In genomic region chr16:8885674-8886592, GRCh38 we compare ENCODE assay signal across 1 cellular context.
TF ChIP-seq lines count a peak whose summit lies in the region.

No MANE protein-coding gene starts in this region.

TF ChIP-seq in HepG2, 621 proteins besides CTCF, POLR2A, EP300 and RAD21 (continued from another document and continues in another):
- TF ChIP-seq ZNF329 (CRISPR knock-in tag; IDR thresholded peaks at IDR 0.05; ENCODE audit: low read depth) (0 out of 2 replicates have a peak, but pooled peaks have one; percentile 51), ZBTB10 (CRISPR knock-in tag; IDR thresholded peaks at IDR 0.05; ENCODE audit: borderline replicate concordance) (no peak), ZNF740 (CRISPR knock-in tag; IDR thresholded peaks at IDR 0.05) (no peak), SKIL (CRISPR knock-in tag; IDR thresholded peaks at IDR 0.05; ENCODE audit: borderline replicate concordance) (no peak), BRCA1 (CRISPR knock-in tag; IDR thresholded peaks at IDR 0.05) (no peak; the same call in 1 of the 2 replicates), ZBTB21 (CRISPR knock-in tag; IDR thresholded peaks at IDR 0.05) (no peak), RXRA (CRISPR knock-in tag; IDR thresholded peaks at IDR 0.05) (0 out of 2 replicates have a peak, but pooled peaks have one; percentile 19), MTF2 (CRISPR knock-in tag; IDR thresholded peaks at IDR 0.05; ENCODE audit: borderline replicate concordance) (0 out of 2 replicates have a peak, but pooled peaks have one; percentile 19), HMGXB3 (CRISPR knock-in tag; IDR thresholded peaks at IDR 0.05; ENCODE audit: borderline replicate concordance) (no peak), MBD4 (IDR thresholded peaks at IDR 0.05; ENCODE audit: borderline replicate concordance, low read length) (no peak), ZSCAN21 (CRISPR knock-in tag; IDR thresholded peaks at IDR 0.05; ENCODE audit: borderline replicate concordance) (peak; percentile 55; the same call in 1 of the 2 replicates), HNRNPUL1 (IDR thresholded peaks at IDR 0.05; ENCODE audit: low read depth, low read length) (no peak), YEATS2 (CRISPR knock-in tag; IDR thresholded peaks at IDR 0.05; ENCODE audit: borderline replicate concordance) (no peak), ZNF841 (CRISPR knock-in tag; IDR thresholded peaks at IDR 0.05; ENCODE audit: borderline replicate concordance) (no peak), ZNF652 (CRISPR knock-in tag; IDR thresholded peaks at IDR 0.05; ENCODE audit: borderline replicate concordance, low read depth) (peak; percentile 89; the same call in 1 of the 2 replicates), ZNF780A (CRISPR knock-in tag; IDR thresholded peaks at IDR 0.05) (no peak), MBNL3 (CRISPR knock-in tag; conservative IDR thresholded peaks at IDR 0.05) (no peak), HMGA1 (CRISPR knock-in tag; conservative IDR thresholded peaks at IDR 0.05) (no peak), NFYB (CRISPR knock-in tag; IDR thresholded peaks at IDR 0.05) (peak; percentile 36), GFI1 (CRISPR knock-in tag; IDR thresholded peaks at IDR 0.05; ENCODE audit: borderline replicate concordance) (no peak), ZNF382 (CRISPR knock-in tag; IDR thresholded peaks at IDR 0.05; ENCODE audit: borderline replicate concordance) (no peak), ZZZ3 (CRISPR knock-in tag; IDR thresholded peaks at IDR 0.05; ENCODE audit: borderline replicate concordance) (no peak), ZNF792 (CRISPR knock-in tag; IDR thresholded peaks at IDR 0.05) (0 out of 2 replicates have a peak, but pooled peaks have one; percentile 25), MEIS2 (CRISPR knock-in tag; IDR thresholded peaks at IDR 0.05) (no peak), TAF15 (IDR thresholded peaks at IDR 0.05; ENCODE audit: low read depth, low read length, poor library complexity, severe bottlenecking) (no peak), GATAD1 (CRISPR knock-in tag; IDR thresholded peaks at IDR 0.05) (no peak), ZNF589 (CRISPR knock-in tag; conservative IDR thresholded peaks at IDR 0.05) (0 out of 2 replicates have a peak, but pooled peaks have one; percentile 70), ZNF205 (CRISPR knock-in tag; IDR thresholded peaks at IDR 0.05) (peak; percentile 41; the same call in 1 of the 2 replicates), ZMYM2 (CRISPR knock-in tag; IDR thresholded peaks at IDR 0.05) (no peak)
- TF ChIP-seq, protein P1, sequence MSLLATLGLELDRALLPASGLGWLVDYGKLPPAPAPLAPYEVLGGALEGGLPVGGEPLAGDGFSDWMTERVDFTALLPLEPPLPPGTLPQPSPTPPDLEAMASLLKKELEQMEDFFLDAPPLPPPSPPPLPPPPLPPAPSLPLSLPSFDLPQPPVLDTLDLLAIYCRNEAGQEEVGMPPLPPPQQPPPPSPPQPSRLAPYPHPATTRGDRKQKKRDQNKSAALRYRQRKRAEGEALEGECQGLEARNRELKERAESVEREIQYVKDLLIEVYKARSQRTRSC (CRISPR knock-in tag; IDR thresholded peaks at IDR 0.05; ENCODE audit: low read depth) = no peak
- TF ChIP-seq, protein P2, sequence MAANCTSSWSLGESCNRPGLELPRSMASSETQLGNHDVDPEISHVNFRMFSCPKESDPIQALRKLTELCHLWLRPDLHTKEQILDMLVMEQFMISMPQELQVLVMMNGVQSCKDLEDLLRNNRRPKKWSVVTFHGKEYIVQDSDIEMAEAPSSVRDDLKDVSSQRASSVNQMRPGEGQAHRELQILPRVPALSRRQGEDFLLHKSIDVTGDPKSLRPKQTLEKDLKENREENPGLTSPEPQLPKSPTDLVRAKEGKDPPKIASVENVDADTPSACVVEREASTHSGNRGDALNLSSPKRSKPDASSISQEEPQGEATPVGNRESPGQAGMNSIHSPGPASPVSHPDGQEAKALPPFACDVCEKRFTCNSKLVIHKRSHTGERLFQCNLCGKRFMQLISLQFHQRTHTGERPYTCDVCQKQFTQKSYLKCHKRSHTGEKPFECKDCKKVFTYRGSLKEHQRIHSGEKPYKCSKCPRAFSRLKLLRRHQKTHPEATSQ (CRISPR knock-in tag; IDR thresholded peaks at IDR 0.05; ENCODE audit: borderline replicate concordance) = no peak
- TF ChIP-seq, protein P3, sequence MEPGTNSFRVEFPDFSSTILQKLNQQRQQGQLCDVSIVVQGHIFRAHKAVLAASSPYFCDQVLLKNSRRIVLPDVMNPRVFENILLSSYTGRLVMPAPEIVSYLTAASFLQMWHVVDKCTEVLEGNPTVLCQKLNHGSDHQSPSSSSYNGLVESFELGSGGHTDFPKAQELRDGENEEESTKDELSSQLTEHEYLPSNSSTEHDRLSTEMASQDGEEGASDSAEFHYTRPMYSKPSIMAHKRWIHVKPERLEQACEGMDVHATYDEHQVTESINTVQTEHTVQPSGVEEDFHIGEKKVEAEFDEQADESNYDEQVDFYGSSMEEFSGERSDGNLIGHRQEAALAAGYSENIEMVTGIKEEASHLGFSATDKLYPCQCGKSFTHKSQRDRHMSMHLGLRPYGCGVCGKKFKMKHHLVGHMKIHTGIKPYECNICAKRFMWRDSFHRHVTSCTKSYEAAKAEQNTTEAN (CRISPR knock-in tag; conservative IDR thresholded peaks at IDR 0.05) = no peak
- TF ChIP-seq, protein P4, sequence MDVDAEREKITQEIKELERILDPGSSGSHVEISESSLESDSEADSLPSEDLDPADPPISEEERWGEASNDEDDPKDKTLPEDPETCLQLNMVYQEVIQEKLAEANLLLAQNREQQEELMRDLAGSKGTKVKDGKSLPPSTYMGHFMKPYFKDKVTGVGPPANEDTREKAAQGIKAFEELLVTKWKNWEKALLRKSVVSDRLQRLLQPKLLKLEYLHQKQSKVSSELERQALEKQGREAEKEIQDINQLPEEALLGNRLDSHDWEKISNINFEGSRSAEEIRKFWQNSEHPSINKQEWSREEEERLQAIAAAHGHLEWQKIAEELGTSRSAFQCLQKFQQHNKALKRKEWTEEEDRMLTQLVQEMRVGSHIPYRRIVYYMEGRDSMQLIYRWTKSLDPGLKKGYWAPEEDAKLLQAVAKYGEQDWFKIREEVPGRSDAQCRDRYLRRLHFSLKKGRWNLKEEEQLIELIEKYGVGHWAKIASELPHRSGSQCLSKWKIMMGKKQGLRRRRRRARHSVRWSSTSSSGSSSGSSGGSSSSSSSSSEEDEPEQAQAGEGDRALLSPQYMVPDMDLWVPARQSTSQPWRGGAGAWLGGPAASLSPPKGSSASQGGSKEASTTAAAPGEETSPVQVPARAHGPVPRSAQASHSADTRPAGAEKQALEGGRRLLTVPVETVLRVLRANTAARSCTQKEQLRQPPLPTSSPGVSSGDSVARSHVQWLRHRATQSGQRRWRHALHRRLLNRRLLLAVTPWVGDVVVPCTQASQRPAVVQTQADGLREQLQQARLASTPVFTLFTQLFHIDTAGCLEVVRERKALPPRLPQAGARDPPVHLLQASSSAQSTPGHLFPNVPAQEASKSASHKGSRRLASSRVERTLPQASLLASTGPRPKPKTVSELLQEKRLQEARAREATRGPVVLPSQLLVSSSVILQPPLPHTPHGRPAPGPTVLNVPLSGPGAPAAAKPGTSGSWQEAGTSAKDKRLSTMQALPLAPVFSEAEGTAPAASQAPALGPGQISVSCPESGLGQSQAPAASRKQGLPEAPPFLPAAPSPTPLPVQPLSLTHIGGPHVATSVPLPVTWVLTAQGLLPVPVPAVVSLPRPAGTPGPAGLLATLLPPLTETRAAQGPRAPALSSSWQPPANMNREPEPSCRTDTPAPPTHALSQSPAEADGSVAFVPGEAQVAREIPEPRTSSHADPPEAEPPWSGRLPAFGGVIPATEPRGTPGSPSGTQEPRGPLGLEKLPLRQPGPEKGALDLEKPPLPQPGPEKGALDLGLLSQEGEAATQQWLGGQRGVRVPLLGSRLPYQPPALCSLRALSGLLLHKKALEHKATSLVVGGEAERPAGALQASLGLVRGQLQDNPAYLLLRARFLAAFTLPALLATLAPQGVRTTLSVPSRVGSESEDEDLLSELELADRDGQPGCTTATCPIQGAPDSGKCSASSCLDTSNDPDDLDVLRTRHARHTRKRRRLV (CRISPR knock-in tag; IDR thresholded peaks at IDR 0.05) = no peak
- TF ChIP-seq, protein P5, sequence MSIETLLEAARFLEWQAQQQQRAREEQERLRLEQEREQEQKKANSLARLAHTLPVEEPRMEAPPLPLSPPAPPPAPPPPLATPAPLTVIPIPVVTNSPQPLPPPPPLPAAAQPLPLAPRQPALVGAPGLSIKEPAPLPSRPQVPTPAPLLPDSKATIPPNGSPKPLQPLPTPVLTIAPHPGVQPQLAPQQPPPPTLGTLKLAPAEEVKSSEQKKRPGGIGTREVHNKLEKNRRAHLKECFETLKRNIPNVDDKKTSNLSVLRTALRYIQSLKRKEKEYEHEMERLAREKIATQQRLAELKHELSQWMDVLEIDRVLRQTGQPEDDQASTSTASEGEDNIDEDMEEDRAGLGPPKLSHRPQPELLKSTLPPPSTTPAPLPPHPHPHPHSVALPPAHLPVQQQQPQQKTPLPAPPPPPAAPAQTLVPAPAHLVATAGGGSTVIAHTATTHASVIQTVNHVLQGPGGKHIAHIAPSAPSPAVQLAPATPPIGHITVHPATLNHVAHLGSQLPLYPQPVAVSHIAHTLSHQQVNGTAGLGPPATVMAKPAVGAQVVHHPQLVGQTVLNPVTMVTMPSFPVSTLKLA (IDR thresholded peaks at IDR 0.05) = no peak
- TF ChIP-seq, protein P6, sequence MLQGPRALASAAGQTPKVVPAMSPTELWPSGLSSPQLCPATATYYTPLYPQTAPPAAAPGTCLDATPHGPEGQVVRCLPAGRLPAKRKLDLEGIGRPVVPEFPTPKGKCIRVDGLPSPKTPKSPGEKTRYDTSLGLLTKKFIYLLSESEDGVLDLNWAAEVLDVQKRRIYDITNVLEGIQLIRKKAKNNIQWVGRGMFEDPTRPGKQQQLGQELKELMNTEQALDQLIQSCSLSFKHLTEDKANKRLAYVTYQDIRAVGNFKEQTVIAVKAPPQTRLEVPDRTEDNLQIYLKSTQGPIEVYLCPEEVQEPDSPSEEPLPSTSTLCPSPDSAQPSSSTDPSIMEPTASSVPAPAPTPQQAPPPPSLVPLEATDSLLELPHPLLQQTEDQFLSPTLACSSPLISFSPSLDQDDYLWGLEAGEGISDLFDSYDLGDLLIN (CRISPR knock-in tag; IDR thresholded peaks at IDR 0.05; ENCODE audit: borderline replicate concordance) = no peak
